ENCODE assay signal across 1 cellular context in the genomic region with DNA sequence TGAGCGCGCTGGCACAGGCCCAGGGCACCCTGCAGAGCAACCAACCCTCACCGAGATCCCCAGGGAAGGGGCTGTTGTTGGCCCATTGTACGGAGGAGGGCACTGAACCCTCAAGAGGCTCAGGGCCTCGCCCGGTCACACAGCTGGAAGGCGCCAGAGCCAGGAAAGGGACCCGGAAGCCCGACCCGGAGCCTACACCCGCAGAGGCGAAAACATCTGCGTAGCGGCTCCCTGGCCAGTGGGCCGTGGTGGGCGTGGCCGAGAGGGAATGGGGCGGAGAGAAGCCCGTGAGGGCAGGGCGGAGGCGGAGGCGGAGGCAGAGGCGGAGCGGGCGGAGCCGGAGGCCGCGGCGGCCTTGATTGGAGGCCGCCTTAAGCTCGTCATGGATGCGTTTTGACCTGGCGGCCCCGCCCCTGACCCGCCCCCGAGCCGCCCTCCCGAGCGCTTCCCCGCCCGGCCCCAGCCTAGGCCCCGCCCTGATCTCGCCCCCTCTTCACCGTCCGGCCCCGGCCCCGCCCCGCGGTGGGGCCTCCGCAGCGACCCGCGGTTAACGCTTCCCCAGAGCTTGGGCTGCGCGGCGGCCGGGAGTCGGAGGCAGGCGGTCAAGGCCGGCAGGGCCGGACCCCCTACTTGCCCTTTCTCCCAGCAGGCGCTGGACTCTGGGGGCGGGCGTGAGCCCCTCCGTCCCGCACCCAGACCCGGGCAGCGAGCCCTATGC.
TF ChIP-seq lines count a peak whose summit lies in the region.

No MANE protein-coding gene starts in this region.

TF ChIP-seq in K562, 482 proteins besides CTCF, POLR2A, EP300 and RAD21 (continued from another document and continues in another):
- no peak for TF ChIP-seq PCBP2 (IDR thresholded peaks at IDR 0.05; ENCODE audit: low read depth, low read length, poor library complexity, severe bottlenecking)
- no peak for TF ChIP-seq ZZZ3 (IDR thresholded peaks at IDR 0.05)
- no peak for TF ChIP-seq PHB (CRISPR knock-in tag; IDR thresholded peaks at IDR 0.05)
- TF ChIP-seq JUND (IDR thresholded peaks at IDR 0.05; ENCODE audit: borderline replicate concordance, low read depth, low read length) = 0 out of 2 replicates have a peak, but pooled peaks have one; percentile 6
- TF ChIP-seq JUND (tag; IDR thresholded peaks at IDR 0.05; ENCODE audit: borderline replicate concordance, low read depth, low read length) = no peak
- no peak for TF ChIP-seq PTTG1 (tag; IDR thresholded peaks at IDR 0.05; ENCODE audit: low read depth)
- no peak for TF ChIP-seq BACH1 (tag; IDR thresholded peaks at IDR 0.05)
- TF ChIP-seq RBM22 (IDR thresholded peaks at IDR 0.05; ENCODE audit: low read depth, low read length, poor library complexity, severe bottlenecking) = no peak
- TF ChIP-seq POLR3G (IDR thresholded peaks at IDR 0.05; ENCODE audit: extremely low read depth, insufficient read length, insufficient replicate concordance) = no peak
- TF ChIP-seq FOXM1 (IDR thresholded peaks at IDR 0.05; ENCODE audit: low read depth) = no peak
- 0 out of 2 replicates have a peak, but pooled peaks have one; percentile 25 for TF ChIP-seq FOXM1 (CRISPR knock-in tag; IDR thresholded peaks at IDR 0.05; ENCODE audit: low read depth)
- TF ChIP-seq HDAC3 (IDR thresholded peaks at IDR 0.05; ENCODE audit: borderline replicate concordance, partially characterized antibody) = no peak
- no peak for TF ChIP-seq GABPB2 (CRISPR knock-in tag; conservative IDR thresholded peaks at IDR 0.05)
- no peak for TF ChIP-seq FOXA1 (IDR thresholded peaks at IDR 0.05; ENCODE audit: borderline replicate concordance)
- TF ChIP-seq NCOA4 (IDR thresholded peaks at IDR 0.05; ENCODE audit: partially characterized antibody) = no peak
- TF ChIP-seq, protein P1, sequence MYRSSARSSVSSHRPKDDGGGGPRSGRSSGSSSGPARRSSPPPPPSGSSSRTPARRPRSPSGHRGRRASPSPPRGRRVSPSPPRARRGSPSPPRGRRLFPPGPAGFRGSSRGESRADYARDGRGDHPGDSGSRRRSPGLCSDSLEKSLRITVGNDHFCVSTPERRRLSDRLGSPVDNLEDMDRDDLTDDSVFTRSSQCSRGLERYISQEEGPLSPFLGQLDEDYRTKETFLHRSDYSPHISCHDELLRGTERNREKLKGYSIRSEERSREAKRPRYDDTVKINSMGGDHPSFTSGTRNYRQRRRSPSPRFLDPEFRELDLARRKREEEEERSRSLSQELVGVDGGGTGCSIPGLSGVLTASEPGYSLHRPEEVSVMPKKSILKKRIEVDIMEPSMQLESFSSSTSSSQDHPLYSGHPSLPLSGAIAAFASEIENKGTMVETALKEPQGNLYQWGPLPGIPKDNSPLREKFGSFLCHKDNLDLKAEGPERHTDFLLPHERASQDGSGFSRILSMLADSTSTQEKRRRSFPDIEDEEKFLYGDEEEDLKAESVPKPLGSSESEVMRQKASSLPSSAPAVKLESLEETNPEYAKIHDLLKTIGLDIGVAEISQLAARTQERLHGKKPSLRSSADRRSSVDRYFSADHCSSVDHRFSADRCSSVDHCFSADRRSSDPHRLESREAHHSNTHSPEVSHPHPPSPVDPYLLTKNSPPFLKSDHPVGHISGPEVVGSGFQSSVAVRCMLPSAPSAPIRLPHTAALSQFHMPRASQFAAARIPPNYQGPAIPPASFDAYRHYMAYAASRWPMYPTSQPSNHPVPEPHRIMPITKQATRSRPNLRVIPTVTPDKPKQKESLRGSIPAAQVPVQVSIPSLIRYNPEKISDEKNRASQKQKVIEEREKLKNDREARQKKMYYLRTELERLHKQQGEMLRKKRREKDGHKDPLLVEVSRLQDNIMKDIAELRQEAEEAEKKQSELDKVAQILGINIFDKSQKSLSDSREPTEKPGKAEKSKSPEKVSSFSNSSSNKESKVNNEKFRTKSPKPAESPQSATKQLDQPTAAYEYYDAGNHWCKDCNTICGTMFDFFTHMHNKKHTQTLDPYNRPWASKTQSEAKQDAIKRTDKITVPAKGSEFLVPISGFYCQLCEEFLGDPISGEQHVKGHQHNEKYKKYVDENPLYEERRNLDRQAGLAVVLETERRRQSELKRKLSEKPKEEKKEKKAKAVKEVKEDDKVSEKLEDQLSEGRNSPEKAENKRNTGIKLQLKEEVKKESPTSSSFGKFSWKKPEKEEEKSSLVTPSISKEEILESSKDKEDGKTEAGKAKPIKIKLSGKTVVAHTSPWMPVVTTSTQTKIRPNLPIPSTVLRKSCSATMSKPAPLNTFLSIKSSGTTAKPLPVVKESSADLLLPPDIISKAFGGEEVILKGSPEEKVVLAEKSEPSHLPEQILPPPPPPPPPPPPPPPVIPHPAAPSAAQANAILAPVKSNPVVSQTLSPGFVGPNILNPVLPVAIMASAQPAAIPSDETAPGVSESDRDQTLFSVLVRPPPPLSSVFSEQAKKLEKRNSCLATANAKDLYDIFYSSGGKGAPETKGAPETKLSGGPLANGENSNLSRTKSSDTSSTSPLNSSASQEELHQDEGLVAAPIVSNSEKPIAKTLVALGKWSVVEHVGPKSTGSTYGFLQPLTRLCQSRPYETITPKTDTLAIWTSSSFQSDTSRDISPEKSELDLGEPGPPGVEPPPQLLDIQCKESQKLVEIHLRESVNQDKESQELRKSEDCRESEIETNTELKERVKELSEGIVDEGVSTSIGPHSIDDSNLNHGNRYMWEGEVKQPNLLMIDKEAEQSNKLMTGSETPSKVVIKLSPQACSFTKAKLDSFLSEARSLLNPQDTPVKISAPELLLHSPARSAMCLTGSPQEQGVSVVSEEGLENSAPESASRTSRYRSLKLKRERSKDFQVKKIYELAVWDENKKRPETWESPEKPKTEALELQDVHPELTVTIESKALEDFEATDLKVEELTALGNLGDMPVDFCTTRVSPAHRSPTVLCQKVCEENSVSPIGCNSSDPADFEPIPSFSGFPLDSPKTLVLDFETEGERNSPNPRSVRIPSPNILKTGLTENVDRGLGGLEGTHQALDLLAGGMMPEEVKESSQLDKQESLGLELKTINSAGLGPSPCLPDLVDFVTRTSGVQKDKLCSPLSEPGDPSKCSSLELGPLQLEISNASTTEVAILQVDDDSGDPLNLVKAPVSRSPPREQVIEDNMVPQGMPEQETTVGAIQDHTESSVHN (IDR thresholded peaks at IDR 0.05; ENCODE audit: borderline replicate concordance in 1 of 2, low read depth in 1 of 2) = no peak
- TF ChIP-seq ZKSCAN1 (IDR thresholded peaks at IDR 0.05; ENCODE audit: low read depth, low read length) = no peak
- no peak for TF ChIP-seq HNRNPH1 (optimal IDR thresholded peaks at IDR 0.05; ENCODE audit: low read depth, low read length)
- no peak for TF ChIP-seq EZH2 (IDR thresholded peaks at IDR 0.05; ENCODE audit: borderline replicate concordance, low read depth, low read length)
- no peak for TF ChIP-seq ZNF134 (CRISPR knock-in tag; conservative IDR thresholded peaks at IDR 0.05)
- TF ChIP-seq FOXK1 (CRISPR knock-in tag; IDR thresholded peaks at IDR 0.05; ENCODE audit: borderline replicate concordance) = no peak
- no peak for TF ChIP-seq ZFP30 (CRISPR knock-in tag; IDR thresholded peaks at IDR 0.05; ENCODE audit: borderline replicate concordance)
- TF ChIP-seq, protein P2, sequence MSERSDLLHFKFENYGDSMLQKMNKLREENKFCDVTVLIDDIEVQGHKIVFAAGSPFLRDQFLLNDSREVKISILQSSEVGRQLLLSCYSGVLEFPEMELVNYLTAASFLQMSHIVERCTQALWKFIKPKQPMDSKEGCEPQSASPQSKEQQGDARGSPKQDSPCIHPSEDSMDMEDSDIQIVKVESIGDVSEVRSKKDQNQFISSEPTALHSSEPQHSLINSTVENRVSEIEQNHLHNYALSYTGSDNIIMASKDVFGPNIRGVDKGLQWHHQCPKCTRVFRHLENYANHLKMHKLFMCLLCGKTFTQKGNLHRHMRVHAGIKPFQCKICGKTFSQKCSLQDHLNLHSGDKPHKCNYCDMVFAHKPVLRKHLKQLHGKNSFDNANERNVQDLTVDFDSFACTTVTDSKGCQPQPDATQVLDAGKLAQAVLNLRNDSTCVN (CRISPR knock-in tag; IDR thresholded peaks at IDR 0.05) = no peak
- TF ChIP-seq LEF1 (IDR thresholded peaks at IDR 0.05) = no peak
- TF ChIP-seq MAZ (CRISPR knock-in tag; conservative IDR thresholded peaks at IDR 0.05 in 1 of 2, IDR thresholded peaks at IDR 0.05 in 1 of 2) = peak in 1 of 2 experiments; percentile 9; a peak in 2 of 4 replicates
- TF ChIP-seq ZNF3 (CRISPR knock-in tag; IDR thresholded peaks at IDR 0.05) = no peak
- no peak for TF ChIP-seq ZNF23 (CRISPR knock-in tag; IDR thresholded peaks at IDR 0.05)
- TF ChIP-seq, protein P3, sequence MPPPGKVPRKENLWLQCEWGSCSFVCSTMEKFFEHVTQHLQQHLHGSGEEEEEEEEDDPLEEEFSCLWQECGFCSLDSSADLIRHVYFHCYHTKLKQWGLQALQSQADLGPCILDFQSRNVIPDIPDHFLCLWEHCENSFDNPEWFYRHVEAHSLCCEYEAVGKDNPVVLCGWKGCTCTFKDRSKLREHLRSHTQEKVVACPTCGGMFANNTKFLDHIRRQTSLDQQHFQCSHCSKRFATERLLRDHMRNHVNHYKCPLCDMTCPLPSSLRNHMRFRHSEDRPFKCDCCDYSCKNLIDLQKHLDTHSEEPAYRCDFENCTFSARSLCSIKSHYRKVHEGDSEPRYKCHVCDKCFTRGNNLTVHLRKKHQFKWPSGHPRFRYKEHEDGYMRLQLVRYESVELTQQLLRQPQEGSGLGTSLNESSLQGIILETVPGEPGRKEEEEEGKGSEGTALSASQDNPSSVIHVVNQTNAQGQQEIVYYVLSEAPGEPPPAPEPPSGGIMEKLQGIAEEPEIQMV (tag; conservative IDR thresholded peaks at IDR 0.05; ENCODE audit: low read depth) = no peak
- TF ChIP-seq, protein P4, sequence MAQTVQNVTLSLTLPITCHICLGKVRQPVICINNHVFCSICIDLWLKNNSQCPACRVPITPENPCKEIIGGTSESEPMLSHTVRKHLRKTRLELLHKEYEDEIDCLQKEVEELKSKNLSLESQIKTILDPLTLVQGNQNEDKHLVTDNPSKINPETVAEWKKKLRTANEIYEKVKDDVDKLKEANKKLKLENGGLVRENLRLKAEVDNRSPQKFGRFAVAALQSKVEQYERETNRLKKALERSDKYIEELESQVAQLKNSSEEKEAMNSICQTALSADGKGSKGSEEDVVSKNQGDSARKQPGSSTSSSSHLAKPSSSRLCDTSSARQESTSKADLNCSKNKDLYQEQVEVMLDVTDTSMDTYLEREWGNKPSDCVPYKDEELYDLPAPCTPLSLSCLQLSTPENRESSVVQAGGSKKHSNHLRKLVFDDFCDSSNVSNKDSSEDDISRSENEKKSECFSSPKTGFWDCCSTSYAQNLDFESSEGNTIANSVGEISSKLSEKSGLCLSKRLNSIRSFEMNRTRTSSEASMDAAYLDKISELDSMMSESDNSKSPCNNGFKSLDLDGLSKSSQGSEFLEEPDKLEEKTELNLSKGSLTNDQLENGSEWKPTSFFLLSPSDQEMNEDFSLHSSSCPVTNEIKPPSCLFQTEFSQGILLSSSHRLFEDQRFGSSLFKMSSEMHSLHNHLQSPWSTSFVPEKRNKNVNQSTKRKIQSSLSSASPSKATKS (CRISPR knock-in tag; IDR thresholded peaks at IDR 0.05) = no peak
- 0 out of 2 replicates have a peak, but pooled peaks have one; percentile 39 for TF ChIP-seq HNRNPL (IDR thresholded peaks at IDR 0.05; ENCODE audit: low read depth, low read length)
- no peak for TF ChIP-seq RBM34 (IDR thresholded peaks at IDR 0.05; ENCODE audit: borderline replicate concordance, insufficient read depth, low read length)
- no peak for TF ChIP-seq ZNF143 (CRISPR knock-in tag; IDR thresholded peaks at IDR 0.05)
- TF ChIP-seq NFRKB (IDR thresholded peaks at IDR 0.05; ENCODE audit: low read depth) = no peak; the same call in 1 of the 2 replicates
- TF ChIP-seq TCF7L2 (IDR thresholded peaks at IDR 0.05; ENCODE audit: low read depth, low read length) = no peak
- TF ChIP-seq, protein P5, sequence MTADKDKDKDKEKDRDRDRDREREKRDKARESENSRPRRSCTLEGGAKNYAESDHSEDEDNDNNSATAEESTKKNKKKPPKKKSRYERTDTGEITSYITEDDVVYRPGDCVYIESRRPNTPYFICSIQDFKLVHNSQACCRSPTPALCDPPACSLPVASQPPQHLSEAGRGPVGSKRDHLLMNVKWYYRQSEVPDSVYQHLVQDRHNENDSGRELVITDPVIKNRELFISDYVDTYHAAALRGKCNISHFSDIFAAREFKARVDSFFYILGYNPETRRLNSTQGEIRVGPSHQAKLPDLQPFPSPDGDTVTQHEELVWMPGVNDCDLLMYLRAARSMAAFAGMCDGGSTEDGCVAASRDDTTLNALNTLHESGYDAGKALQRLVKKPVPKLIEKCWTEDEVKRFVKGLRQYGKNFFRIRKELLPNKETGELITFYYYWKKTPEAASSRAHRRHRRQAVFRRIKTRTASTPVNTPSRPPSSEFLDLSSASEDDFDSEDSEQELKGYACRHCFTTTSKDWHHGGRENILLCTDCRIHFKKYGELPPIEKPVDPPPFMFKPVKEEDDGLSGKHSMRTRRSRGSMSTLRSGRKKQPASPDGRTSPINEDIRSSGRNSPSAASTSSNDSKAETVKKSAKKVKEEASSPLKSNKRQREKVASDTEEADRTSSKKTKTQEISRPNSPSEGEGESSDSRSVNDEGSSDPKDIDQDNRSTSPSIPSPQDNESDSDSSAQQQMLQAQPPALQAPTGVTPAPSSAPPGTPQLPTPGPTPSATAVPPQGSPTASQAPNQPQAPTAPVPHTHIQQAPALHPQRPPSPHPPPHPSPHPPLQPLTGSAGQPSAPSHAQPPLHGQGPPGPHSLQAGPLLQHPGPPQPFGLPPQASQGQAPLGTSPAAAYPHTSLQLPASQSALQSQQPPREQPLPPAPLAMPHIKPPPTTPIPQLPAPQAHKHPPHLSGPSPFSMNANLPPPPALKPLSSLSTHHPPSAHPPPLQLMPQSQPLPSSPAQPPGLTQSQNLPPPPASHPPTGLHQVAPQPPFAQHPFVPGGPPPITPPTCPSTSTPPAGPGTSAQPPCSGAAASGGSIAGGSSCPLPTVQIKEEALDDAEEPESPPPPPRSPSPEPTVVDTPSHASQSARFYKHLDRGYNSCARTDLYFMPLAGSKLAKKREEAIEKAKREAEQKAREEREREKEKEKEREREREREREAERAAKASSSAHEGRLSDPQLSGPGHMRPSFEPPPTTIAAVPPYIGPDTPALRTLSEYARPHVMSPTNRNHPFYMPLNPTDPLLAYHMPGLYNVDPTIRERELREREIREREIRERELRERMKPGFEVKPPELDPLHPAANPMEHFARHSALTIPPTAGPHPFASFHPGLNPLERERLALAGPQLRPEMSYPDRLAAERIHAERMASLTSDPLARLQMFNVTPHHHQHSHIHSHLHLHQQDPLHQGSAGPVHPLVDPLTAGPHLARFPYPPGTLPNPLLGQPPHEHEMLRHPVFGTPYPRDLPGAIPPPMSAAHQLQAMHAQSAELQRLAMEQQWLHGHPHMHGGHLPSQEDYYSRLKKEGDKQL (CRISPR knock-in tag; IDR thresholded peaks at IDR 0.05; ENCODE audit: borderline replicate concordance) = no peak
- TF ChIP-seq MECOM (CRISPR knock-in tag; IDR thresholded peaks at IDR 0.05) = no peak
- no peak for TF ChIP-seq PYGO2 (tag; IDR thresholded peaks at IDR 0.05)
- TF ChIP-seq NFYB (IDR thresholded peaks at IDR 0.05; ENCODE audit: extremely low read depth, insufficient read length) = peak; percentile 34
- no peak for TF ChIP-seq SREBF2 (CRISPR knock-in tag; IDR thresholded peaks at IDR 0.05)
- TF ChIP-seq SMAD2 (IDR thresholded peaks at IDR 0.05; ENCODE audit: low read depth, low read length) = no peak
- no peak for TF ChIP-seq ZEB2 (IDR thresholded peaks at IDR 0.05)
